In the genomic region with DNA sequence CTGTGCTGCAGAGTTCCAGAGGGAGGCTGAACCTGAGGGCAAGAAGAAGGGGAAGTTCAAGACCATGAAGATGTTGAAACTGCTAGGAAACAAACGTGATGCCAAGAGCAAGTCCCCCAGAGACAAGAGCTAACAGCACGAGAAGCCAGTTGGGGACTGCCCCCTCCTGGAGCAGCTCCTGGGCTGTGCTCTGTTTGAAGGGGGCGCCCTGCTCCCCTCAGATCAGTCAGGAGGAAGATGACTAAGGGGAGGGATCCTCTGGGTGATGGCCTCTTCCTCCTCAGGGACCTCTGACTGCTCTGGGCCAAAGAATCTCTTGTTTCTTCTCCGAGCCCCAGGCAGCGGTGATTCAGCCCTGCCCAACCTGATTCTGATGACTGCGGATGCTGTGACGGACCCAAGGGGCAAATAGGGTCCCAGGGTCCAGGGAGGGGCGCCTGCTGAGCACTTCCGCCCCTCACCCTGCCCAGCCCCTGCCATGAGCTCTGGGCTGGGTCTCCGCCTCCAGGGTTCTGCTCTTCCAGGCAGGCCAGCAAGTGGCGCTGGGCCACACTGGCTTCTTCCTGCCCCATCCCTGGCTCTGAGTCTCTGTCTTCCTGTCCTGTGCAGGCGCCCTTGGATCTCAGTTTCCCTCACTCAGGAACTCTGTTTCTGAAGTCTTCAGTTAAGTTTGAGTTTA, we compare ENCODE assay signal across 1 cellular context.
TF ChIP-seq lines count a peak whose summit lies in the region.

No MANE protein-coding gene starts in this region.

TF ChIP-seq in HCT116, 20 proteins besides CTCF, POLR2A, EP300 and RAD21 (continued from another document):
- TF ChIP-seq, protein P1, sequence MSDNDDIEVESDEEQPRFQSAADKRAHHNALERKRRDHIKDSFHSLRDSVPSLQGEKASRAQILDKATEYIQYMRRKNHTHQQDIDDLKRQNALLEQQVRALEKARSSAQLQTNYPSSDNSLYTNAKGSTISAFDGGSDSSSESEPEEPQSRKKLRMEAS (IDR thresholded peaks at IDR 0.05): no peak
- TF ChIP-seq, protein P2, sequence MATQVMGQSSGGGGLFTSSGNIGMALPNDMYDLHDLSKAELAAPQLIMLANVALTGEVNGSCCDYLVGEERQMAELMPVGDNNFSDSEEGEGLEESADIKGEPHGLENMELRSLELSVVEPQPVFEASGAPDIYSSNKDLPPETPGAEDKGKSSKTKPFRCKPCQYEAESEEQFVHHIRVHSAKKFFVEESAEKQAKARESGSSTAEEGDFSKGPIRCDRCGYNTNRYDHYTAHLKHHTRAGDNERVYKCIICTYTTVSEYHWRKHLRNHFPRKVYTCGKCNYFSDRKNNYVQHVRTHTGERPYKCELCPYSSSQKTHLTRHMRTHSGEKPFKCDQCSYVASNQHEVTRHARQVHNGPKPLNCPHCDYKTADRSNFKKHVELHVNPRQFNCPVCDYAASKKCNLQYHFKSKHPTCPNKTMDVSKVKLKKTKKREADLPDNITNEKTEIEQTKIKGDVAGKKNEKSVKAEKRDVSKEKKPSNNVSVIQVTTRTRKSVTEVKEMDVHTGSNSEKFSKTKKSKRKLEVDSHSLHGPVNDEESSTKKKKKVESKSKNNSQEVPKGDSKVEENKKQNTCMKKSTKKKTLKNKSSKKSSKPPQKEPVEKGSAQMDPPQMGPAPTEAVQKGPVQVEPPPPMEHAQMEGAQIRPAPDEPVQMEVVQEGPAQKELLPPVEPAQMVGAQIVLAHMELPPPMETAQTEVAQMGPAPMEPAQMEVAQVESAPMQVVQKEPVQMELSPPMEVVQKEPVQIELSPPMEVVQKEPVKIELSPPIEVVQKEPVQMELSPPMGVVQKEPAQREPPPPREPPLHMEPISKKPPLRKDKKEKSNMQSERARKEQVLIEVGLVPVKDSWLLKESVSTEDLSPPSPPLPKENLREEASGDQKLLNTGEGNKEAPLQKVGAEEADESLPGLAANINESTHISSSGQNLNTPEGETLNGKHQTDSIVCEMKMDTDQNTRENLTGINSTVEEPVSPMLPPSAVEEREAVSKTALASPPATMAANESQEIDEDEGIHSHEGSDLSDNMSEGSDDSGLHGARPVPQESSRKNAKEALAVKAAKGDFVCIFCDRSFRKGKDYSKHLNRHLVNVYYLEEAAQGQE (IDR thresholded peaks at IDR 0.05; ENCODE audit: low read depth): no peak
- TF ChIP-seq EGR1 (IDR thresholded peaks at IDR 0.05; ENCODE audit: low read depth) (no peak), TCF7L2 (IDR thresholded peaks at IDR 0.05; ENCODE audit: borderline replicate concordance, extremely low read depth, insufficient read depth, insufficient read length) (no peak), CBX3 (IDR thresholded peaks at IDR 0.05; ENCODE audit: low read depth) (no peak)
- TF ChIP-seq, protein P3, sequence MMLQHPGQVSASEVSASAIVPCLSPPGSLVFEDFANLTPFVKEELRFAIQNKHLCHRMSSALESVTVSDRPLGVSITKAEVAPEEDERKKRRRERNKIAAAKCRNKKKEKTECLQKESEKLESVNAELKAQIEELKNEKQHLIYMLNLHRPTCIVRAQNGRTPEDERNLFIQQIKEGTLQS (IDR thresholded peaks at IDR 0.05): no peak
